4 cellular contexts compared by ENCODE assay signal in genomic region chr1:155193991-155194240, GRCh38. TPM values are rescaled to one million over a fixed set of nuclear protein-coding genes. Genes with fewer than 3 reads are reported as not detected.
DNase-seq lines count a peak whose midpoint lies in the region; ATAC-seq and TF ChIP-seq lines count a peak whose summit lies in the region.
"Not testable (repeated sequence)": the region's sequence is repeated elsewhere in the genome, so short reads cannot be mapped to it uniquely, and the experiment has no call there.

No MANE protein-coding gene starts in this region.

- DNase-seq in HFF-Myc (ENCODE audit: extremely low read depth, low read depth); activated naive CD8-positive, alpha-beta T cell treated with anti-CD3 and anti-CD28 coated beads, Interleukin-2, amount 10 ng/mL, durations not matched to agents 7 days and 5 days; smooth muscle cell (lab: John Stamatoyannopoulos, UW; ENCODE audit: unreplicated experiment): not testable (repeated sequence)

- H3K9me3 ChIP-seq in smooth muscle cell (replicated peaks; ENCODE audit: low read depth): not testable (repeated sequence)

- H2AFZ ChIP-seq in smooth muscle cell (ENCODE audit: low read depth): peak overlapping the region; percentile 71

- peak overlapping the region; percentile 92 for H3K4me3 Mint-ChIP-seq in activated naive CD8-positive, alpha-beta T cell treated with anti-CD3 and anti-CD28 coated beads, Interleukin-2, amount 10 ng/mL, durations not matched to agents 7 days and 5 days

- WGBS in smooth muscle cell (ENCODE audit: low lambda C conversion rate): 3% methylated on average over 16 of the region's 16 CpGs

- TF ChIP-seq CTCF in HFF-Myc (IDR thresholded peaks at IDR 0.05; ENCODE audit: low read depth, low read length, missing control alignments); smooth muscle cell (IDR thresholded peaks at IDR 0.05; ENCODE audit: borderline replicate concordance, insufficient read depth, poor library complexity, severe bottlenecking): not testable (repeated sequence)

- peak overlapping the region; percentile 54 for H3K4me3 ChIP-seq in HFF-Myc (replicated peaks; ENCODE audit: low read depth, low read length)
- H3K4me3 ChIP-seq in iPS-11a (ENCODE audit: low read depth, low read length): peak overlapping the region; percentile 67
- peak overlapping the region; percentile 58 for H3K4me3 ChIP-seq in smooth muscle cell

- H3K4me1 ChIP-seq in smooth muscle cell (ENCODE audit: low read depth): peaks cover 18% of the 10 kb centered on the region

- H3K36me3 ChIP-seq in smooth muscle cell (ENCODE audit: low read depth): not testable (repeated sequence)

- not testable (repeated sequence) for H3K79me2 ChIP-seq in smooth muscle cell (ENCODE audit: low read depth)

- not testable (repeated sequence) for H3K27me3 Mint-ChIP-seq in activated naive CD8-positive, alpha-beta T cell treated with anti-CD3 and anti-CD28 coated beads, Interleukin-2, amount 10 ng/mL, durations not matched to agents 7 days and 5 days

- not testable (repeated sequence) for H3F3A ChIP-seq in smooth muscle cell (ENCODE audit: low read depth)

- not testable (repeated sequence) for H3K27me3 ChIP-seq in smooth muscle cell (ENCODE audit: low read depth)

- H3K9me3 Mint-ChIP-seq in activated naive CD8-positive, alpha-beta T cell treated with anti-CD3 and anti-CD28 coated beads, Interleukin-2, amount 10 ng/mL, durations not matched to agents 7 days and 5 days: not testable (repeated sequence)

- peak overlapping the region; percentile 88 for H3K4me2 ChIP-seq in smooth muscle cell

- H3K9ac ChIP-seq in smooth muscle cell (ENCODE audit: low read depth): peak overlapping the region; percentile 81

- not testable (repeated sequence) for ATAC-seq in activated naive CD8-positive, alpha-beta T cell treated with anti-CD3 and anti-CD28 coated beads, Interleukin-2, amount 10 ng/mL, durations not matched to agents 7 days and 5 days (ENCODE audit: low read depth)

- H3K27ac Mint-ChIP-seq in activated naive CD8-positive, alpha-beta T cell treated with anti-CD3 and anti-CD28 coated beads, Interleukin-2, amount 10 ng/mL, durations not matched to agents 7 days and 5 days: peak overlapping the region; percentile 97

- not testable (repeated sequence) for H3K36me3 Mint-ChIP-seq in activated naive CD8-positive, alpha-beta T cell treated with anti-CD3 and anti-CD28 coated beads, Interleukin-2, amount 10 ng/mL, durations not matched to agents 7 days and 5 days

- H4K20me1 ChIP-seq in smooth muscle cell (ENCODE audit: low read depth): not testable (repeated sequence)

- POLR2A ChIA-PET in activated naive CD8-positive, alpha-beta T cell treated with anti-CD3 and anti-CD28 coated beads, Interleukin-2, amount 10 ng/mL, durations not matched to agents 7 days and 5 days (lab: Charles Lee): interaction anchor here (0.8 to 3.5 kb wide), 16 partner anchors 9 to 342 kb away, joined by 3 to 78 read pairs (median 6); partner anchors contain the start of genes KRTCAP2, MTX1, PBXIP1 and SCAMP3

- H3K4me1 Mint-ChIP-seq in activated naive CD8-positive, alpha-beta T cell treated with anti-CD3 and anti-CD28 coated beads, Interleukin-2, amount 10 ng/mL, durations not matched to agents 7 days and 5 days: peaks cover 27% of the 10 kb centered on the region

- peak overlapping the region; percentile 80 for H3K27ac ChIP-seq in smooth muscle cell (ENCODE audit: low read depth)

RNA-seq across cellular contexts. Expression of gene THBS3, which starts 13.8 kb away (rescaled TPM):
- total RNA-seq in activated naive CD8-positive, alpha-beta T cell treated with anti-CD3 and anti-CD28 coated beads, Interleukin-2, amount 10 ng/mL, durations not matched to agents 7 days and 5 days: 10 to 100 TPM; 25.1 to 26.3 TPM
- 17.2 and 28.5 TPM in 2 replicates for total RNA-seq in smooth muscle cell
- polyA plus RNA-seq in smooth muscle cell: 15.7 and 20.1 TPM in 2 replicates

RNA-seq across cellular contexts. Expression of gene MTX1, which starts 14.6 kb away (rescaled TPM):
- total RNA-seq in activated naive CD8-positive, alpha-beta T cell treated with anti-CD3 and anti-CD28 coated beads, Interleukin-2, amount 10 ng/mL, durations not matched to agents 7 days and 5 days: 10 to 100 TPM; 31.5 to 31.7 TPM
- total RNA-seq in smooth muscle cell: 45.2 and 55.4 TPM in 2 replicates
- polyA plus RNA-seq in smooth muscle cell: 98.4 and 109 TPM in 2 replicates

RNA-seq across cellular contexts. Expression of gene TRIM46, which starts 20.3 kb away (rescaled TPM):
- total RNA-seq in activated naive CD8-positive, alpha-beta T cell treated with anti-CD3 and anti-CD28 coated beads, Interleukin-2, amount 10 ng/mL, durations not matched to agents 7 days and 5 days: 10 to 100 TPM; 12.4 to 13.4 TPM
- 1.5 and 3.8 TPM in 2 replicates for total RNA-seq in smooth muscle cell
- 3.6 and 4.3 TPM in 2 replicates for polyA plus RNA-seq in smooth muscle cell

RNA-seq across cellular contexts. Expression of gene KRTCAP2, which starts 20.8 kb away (rescaled TPM):
- 100 to 1,000 TPM; 146 to 170 TPM for total RNA-seq in activated naive CD8-positive, alpha-beta T cell treated with anti-CD3 and anti-CD28 coated beads, Interleukin-2, amount 10 ng/mL, durations not matched to agents 7 days and 5 days
- 192 and 283 TPM in 2 replicates for total RNA-seq in smooth muscle cell
- 607 and 642 TPM in 2 replicates for polyA plus RNA-seq in smooth muscle cell

RNA-seq across cellular contexts. Expression of gene DPM3, which starts 53.6 kb away (rescaled TPM):
- 10 to 100 TPM; 60.0 to 71.1 TPM for total RNA-seq in activated naive CD8-positive, alpha-beta T cell treated with anti-CD3 and anti-CD28 coated beads, Interleukin-2, amount 10 ng/mL, durations not matched to agents 7 days and 5 days
- 51.5 and 69.1 TPM in 2 replicates for total RNA-seq in smooth muscle cell
- 75.8 and 79.9 TPM in 2 replicates for polyA plus RNA-seq in smooth muscle cell
